Comparison of ENCODE assay signal across 8 cellular contexts in genomic region chr6:145887969-145888368, GRCh38.
DNase-seq lines count a peak whose midpoint lies in the region; ATAC-seq and TF ChIP-seq lines count a peak whose summit lies in the region.

No MANE protein-coding gene starts in this region.

- H3K36me3 ChIP-seq in upper lobe of right lung: peaks cover 40% of the 10 kb centered on the region

- no peaks in the 10 kb centered on the region for H3K9me3 ChIP-seq in upper lobe of right lung

- H3K4me3 ChIP-seq in fibroblast of villous mesenchyme (ENCODE audit: low read depth, low read length): no peak overlapping the region
- no peak overlapping the region for H3K4me3 ChIP-seq in upper lobe of right lung

- H3K27me3 ChIP-seq in upper lobe of right lung: no peaks in the 10 kb centered on the region

- intact Hi-C loops in upper lobe of right lung (cut with DNase I): no loop called here

- H3K27ac ChIP-seq in upper lobe of right lung (no peak overlapping the region), caudate nucleus (ENCODE audit: low read depth, low read length) (no peak overlapping the region)

- ATAC-seq in upper lobe of right lung: no peak
- ATAC-seq in HG03039 (IDR thresholded peaks at IDR 0.05; ENCODE audit: unreplicated experiment): no peak

- TF ChIP-seq CTCF in fibroblast of villous mesenchyme (IDR thresholded peaks at IDR 0.05; ENCODE audit: insufficient read depth, low read depth, low read length) (peak; percentile 67), upper lobe of right lung (IDR thresholded peaks at IDR 0.05) (peak; percentile 36)

- H3K4me1 ChIP-seq in upper lobe of right lung: no peaks in the 10 kb centered on the region

- DNase-seq in stimulated activated CD8-positive, alpha-beta memory T cell treated with anti-CD3 and anti-CD28 coated beads, Interleukin-4, amount 100 ng/mL, for 24 hours (ENCODE audit: low read depth): peak; percentile 6
- DNase-seq in stimulated activated CD8-positive, alpha-beta memory T cell treated with anti-CD3 and anti-CD28 coated beads, Interleukin-4, amount 100 ng/mL, for 48 hours: no peak
- peak; percentile 19 for DNase-seq in SK-N-DZ (ENCODE audit: low spot score)
- DNase-seq in fibroblast of villous mesenchyme (ENCODE audit: low read depth): peak; percentile 39
- DNase-seq in upper lobe of right lung: no peak
- no peak for DNase-seq in EL
- DNase-seq in caudate nucleus (lab: John Stamatoyannopoulos, UW): no peak

Comparison
In these comparisons a context has a peak if more than half of its experiments do, and no peak if none do; other contexts are left out.
1. DNase-seq: peak in stimulated activated CD8-positive, alpha-beta memory T cell treated with anti-CD3 and anti-CD28 coated beads, Interleukin-4, amount 100 ng/mL, for 24 hours (single experiment), SK-N-DZ (single experiment) and fibroblast of villous mesenchyme (single experiment); none in stimulated activated CD8-positive, alpha-beta memory T cell treated with anti-CD3 and anti-CD28 coated beads, Interleukin-4, amount 100 ng/mL, for 48 hours (single experiment), upper lobe of right lung (single experiment), EL (single experiment) and caudate nucleus (0 of 61).